In the genomic region with DNA sequence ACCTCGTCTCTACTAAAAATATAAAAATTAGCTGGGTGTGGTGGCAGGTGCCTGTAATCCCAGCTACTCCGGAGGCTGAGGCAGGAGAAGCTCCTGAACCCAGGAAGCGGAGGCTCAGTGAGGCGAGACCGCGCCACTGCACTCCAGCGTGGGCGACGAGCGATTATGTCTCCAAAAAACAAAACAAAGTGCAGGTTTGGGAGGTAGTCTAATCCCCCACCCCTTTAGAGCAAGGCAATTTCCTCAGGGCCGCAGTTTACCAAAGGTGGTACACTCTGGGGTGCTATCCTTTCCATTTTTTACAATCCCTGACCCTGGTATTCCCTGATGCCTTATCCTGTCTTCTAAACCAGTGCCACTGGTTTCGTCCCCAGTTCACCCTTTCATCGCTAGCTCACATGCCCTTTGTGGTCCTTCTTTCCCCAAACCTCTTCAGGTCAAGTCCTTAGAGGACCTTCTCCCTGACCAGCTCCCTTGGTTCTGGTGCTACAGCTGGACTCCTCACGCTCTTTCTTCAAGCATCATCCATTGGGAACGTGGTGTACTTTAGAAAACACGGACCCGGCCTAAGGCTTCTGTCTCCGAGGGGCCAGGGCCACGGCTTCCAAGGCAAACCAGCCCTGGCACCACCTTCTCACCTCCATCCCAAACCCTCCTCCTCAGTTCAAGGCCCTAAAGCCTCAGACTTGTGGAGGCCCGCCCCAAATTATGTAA, we compare ENCODE assay signal across 8 cellular contexts. TPM values are rescaled to one million over a fixed set of nuclear protein-coding genes. Genes with fewer than 3 reads are reported as not detected.
DNase-seq lines count a peak whose midpoint lies in the region; ATAC-seq, FAIRE-seq and TF ChIP-seq lines count a peak whose summit lies in the region.

No MANE protein-coding gene starts in this region.

- H2AFZ ChIP-seq in keratinocyte (ENCODE audit: control insufficient read depth, low read length) = peak overlapping the region; percentile 93

- H3K9me1 ChIP-seq in keratinocyte (ENCODE audit: control insufficient read depth, extremely low read depth, insufficient read depth, low read length) = no peaks in the 10 kb centered on the region

- H3K4me2 ChIP-seq in keratinocyte (ENCODE audit: control insufficient read depth, extremely low read depth, insufficient read depth, low read depth, low read length) = peak overlapping the region; percentile 98

- H3K79me2 ChIP-seq in keratinocyte (ENCODE audit: control insufficient read depth, insufficient read depth, low read length) = peaks cover 46% of the 10 kb centered on the region

- 58 to 65% (median 59%) methylated on average over 20 of the region's 20 CpGs for WGBS in adrenal gland, 4 donors

- H3K9me3 ChIP-seq in HAP-1 = no peaks in the 10 kb centered on the region
- no peaks in the 10 kb centered on the region for H3K9me3 ChIP-seq in adrenal gland (replicated peaks in 1 of 3)
- no peaks in the 10 kb centered on the region for H3K9me3 ChIP-seq in keratinocyte (ENCODE audit: control insufficient read depth, low read depth, low read length)
- H3K9me3 ChIP-seq in thoracic aorta = no peaks in the 10 kb centered on the region

- H3K36me3 ChIP-seq in HAP-1 (replicated peaks) = no peaks in the 10 kb centered on the region; the same call in 1 of the 2 replicates
- H3K36me3 ChIP-seq in adrenal gland (replicated peaks in 1 of 2) = no peaks in the 10 kb centered on the region
- peaks cover 3 to 9% of the 10 kb centered on the region in 2 experiments for H3K36me3 ChIP-seq in keratinocyte (ENCODE audit: control insufficient read depth in 2 of 2, extremely low read depth in 1 of 2, insufficient read depth in 2 of 2, low read length in 2 of 2)
- no peaks in the 10 kb centered on the region for H3K36me3 ChIP-seq in thoracic aorta

- in situ Hi-C loops in HAP-1 (cut with MboI; ENCODE audit: low sequenced_read_pairs) = no loop called here

- no peak for ATAC-seq in thoracic aorta (ENCODE audit: insufficient number of reproducible peaks, low FRiP score, low read depth)

- TF ChIP-seq CTCF in adrenal gland (IDR thresholded peaks at IDR 0.05) (no peak), keratinocyte (optimal IDR thresholded peaks at IDR 0.05 in 1 of 3, IDR thresholded peaks at IDR 0.05 in 1 of 3, conservative IDR thresholded peaks at IDR 0.05 in 1 of 3; ENCODE audit: extremely low read depth in 1 of 3, insufficient read depth in 2 of 3, low read length in 3 of 3) (no peak), thoracic aorta (IDR thresholded peaks at IDR 0.05) (no peak)

- FAIRE-seq in keratinocyte (lab: Jason Lieb, UNC) = no peak

- TF ChIP-seq POLR2A in adrenal gland (IDR thresholded peaks at IDR 0.05) = no peak

- H3K27me3 ChIP-seq in HAP-1 (ENCODE audit: low read depth) = no peaks in the 10 kb centered on the region
- no peaks in the 10 kb centered on the region for H3K27me3 ChIP-seq in adrenal gland
- no peaks in the 10 kb centered on the region for H3K27me3 ChIP-seq in keratinocyte (ENCODE audit: control insufficient read depth, extremely low read depth, insufficient read depth, low read length)
- H3K27me3 ChIP-seq in thoracic aorta (replicated peaks; ENCODE audit: insufficient read depth) = no peaks in the 10 kb centered on the region

- H3K9ac ChIP-seq in keratinocyte (ENCODE audit: control insufficient read depth, extremely low read depth, insufficient read depth, low read length) = peak overlapping the region; percentile 85

- H4K20me1 ChIP-seq in keratinocyte (ENCODE audit: control insufficient read depth, extremely low read depth, insufficient read depth, low read length) = no peaks in the 10 kb centered on the region

- peak overlapping the region; percentile 48 to 96 (median 93) for H3K27ac ChIP-seq in adrenal gland
- H3K27ac ChIP-seq in keratinocyte (ENCODE audit: control insufficient read depth, insufficient read depth, low read length) = peak overlapping the region; percentile 73
- peak overlapping the region; percentile 83 to 88 for H3K27ac ChIP-seq in thoracic aorta

- dilution Hi-C loops in keratinocyte (cut with MboI; ENCODE audit: extremely low pct_ligation_motif_present, low sequenced_read_pairs) = no loop called here

- H3K4me1 ChIP-seq in HAP-1 (peaks cover 19% of the 10 kb centered on the region), adrenal gland (replicated peaks in 1 of 2) (peaks cover 13 to 33% of the 10 kb centered on the region in 2 donors), keratinocyte (ENCODE audit: control insufficient read depth, extremely low read depth, insufficient read depth, low read length) (peaks cover 29% of the 10 kb centered on the region), thoracic aorta (ENCODE audit: control insufficient read depth in 1 of 2, low read depth in 2 of 2) (peaks cover 15 to 46% of the 10 kb centered on the region in 2 donors)

- DNase-seq in AG08396 (ENCODE audit: low spot score) (peak; percentile 24), HAP-1 (ENCODE audit: low spot score in 2 of 2) (peak in 1 of 2 experiments; percentile 25), adrenal gland (no peak), keratinocyte (ENCODE audit: low read depth, low spot score) (no peak), thoracic aorta (ENCODE audit: low spot score) (no peak), NCI-H187 treated with DMSO at 0.1 percent for 48 hours (lab: John Stamatoyannopoulos, UW) (no peak), HUDEP-2 (lab: John Stamatoyannopoulos, UW; ENCODE audit: unreplicated experiment in 76 of 76) (no peak), midbrain (lab: John Stamatoyannopoulos, UW) (no peak)

- intact Hi-C loops in adrenal gland (cut with DNase I) = loop anchor here (5.0 to 10.0 kb wide), 2 partner anchors 50 to 57 kb away; a partner anchor contains a TSS

- peak overlapping the region; percentile 91 for H3K4me3 ChIP-seq in HAP-1
- peak overlapping the region; percentile 21 to 94 (median 78) for H3K4me3 ChIP-seq in adrenal gland
- H3K4me3 ChIP-seq in keratinocyte (ENCODE audit: control insufficient read depth in 2 of 3, extremely low read depth in 1 of 3, insufficient read depth in 2 of 3, low read depth in 1 of 3, low read length in 3 of 3) = peak overlapping the region; percentile 79 to 90 (median 84)
- H3K4me3 ChIP-seq in thoracic aorta = peak overlapping the region; percentile 96

RNA-seq across cellular contexts. Expression of a gene that starts 0.9 kb away (rescaled TPM):
- total RNA-seq in adrenal gland = 10 to 100 TPM in 7 of 8 donors, 1 to 10 TPM in 1; 7.2 to 37.3 (median 26.0) TPM
- 10 to 100 TPM; 25.5 to 39.1 (median 37.8) TPM for polyA plus RNA-seq in adrenal gland
- 24.5 to 64.3 TPM (median 26.4 TPM) in 3 replicates for polyA plus RNA-seq in keratinocyte
- 14.1 TPM for polyA plus RNA-seq in keratinocyte (2011; ENCODE audit: low read depth)
- polyA plus RNA-seq in keratinocyte (2011; cell fraction: cytosol; rRNA removed) = 25.8 and 48.8 TPM in 2 replicates
- 21.3 and 31.3 TPM in 2 replicates for polyA plus RNA-seq in keratinocyte (2011; cell fraction: nucleus; rRNA removed)
- polyA plus RNA-seq in keratinocyte (2012; ENCODE audit: low replicate concordance) = 17.1 and 40.5 TPM in 2 replicates
- polyA minus RNA-seq in keratinocyte = 0.62 to 9.0 TPM (median 2.6 TPM) in 3 replicates
- polyA minus RNA-seq in keratinocyte (2011; cell fraction: cytosol; rRNA and poly(A)+ RNA removed) = 10.4 TPM
- polyA minus RNA-seq in keratinocyte (2011; cell fraction: nucleus; rRNA and poly(A)+ RNA removed) = 4.5 and 9.5 TPM in 2 replicates
- total RNA-seq in thoracic aorta = 10 to 100 TPM; 23.8 to 24.5 TPM

RNA-seq across cellular contexts. Expression of a gene that starts 1.5 kb away (rescaled TPM):
- total RNA-seq in adrenal gland (10 to 100 TPM; 20.4 to 43.4 (median 31.6) TPM), thoracic aorta (10 to 100 TPM; 17.8 to 18.3 TPM)
- polyA plus RNA-seq in adrenal gland (10 to 100 TPM; 15.2 to 36.6 (median 18.6) TPM), keratinocyte (45.7 to 70.6 TPM (median 61.8 TPM) in 3 replicates)
- polyA plus RNA-seq in keratinocyte (2011; ENCODE audit: low read depth) = 64.1 TPM
- 53.6 and 75.3 TPM in 2 replicates for polyA plus RNA-seq in keratinocyte (2011; cell fraction: cytosol; rRNA removed)
- polyA plus RNA-seq in keratinocyte (2011; cell fraction: nucleus; rRNA removed) = 47.5 and 48.3 TPM in 2 replicates
- 53.2 and 55.2 TPM in 2 replicates for polyA plus RNA-seq in keratinocyte (2012; ENCODE audit: low replicate concordance)
- polyA minus RNA-seq in keratinocyte = 20.1 to 38.2 TPM (median 33.0 TPM) in 3 replicates
- 36.6 TPM for polyA minus RNA-seq in keratinocyte (2011; cell fraction: cytosol; rRNA and poly(A)+ RNA removed)
- 18.9 and 26.2 TPM in 2 replicates for polyA minus RNA-seq in keratinocyte (2011; cell fraction: nucleus; rRNA and poly(A)+ RNA removed)

RNA-seq across cellular contexts. Expression of a gene that starts 50.6 kb away (rescaled TPM):
- total RNA-seq in adrenal gland (1 to 10 TPM in 1 of 8 donors, under 1 TPM in 1, not detected in 6; 0.19 to 1.5 TPM), thoracic aorta (not detected)
- polyA plus RNA-seq in adrenal gland (under 1 TPM in 2 of 3 donors, not detected in 1; 0.03 to 0.11 TPM), keratinocyte (not detected in 3 replicates)
- polyA plus RNA-seq in keratinocyte (2011; ENCODE audit: low read depth) = not detected
- not detected in 2 replicates for polyA plus RNA-seq in keratinocyte (2011; cell fraction: cytosol; rRNA removed)
- polyA plus RNA-seq in keratinocyte (2011; cell fraction: nucleus; rRNA removed) = not detected in 2 replicates
- polyA plus RNA-seq in keratinocyte (2012; ENCODE audit: low replicate concordance) = not detected in 2 replicates
- polyA minus RNA-seq in keratinocyte = not detected in 3 replicates
- not detected for polyA minus RNA-seq in keratinocyte (2011; cell fraction: cytosol; rRNA and poly(A)+ RNA removed)
- not detected in 2 replicates for polyA minus RNA-seq in keratinocyte (2011; cell fraction: nucleus; rRNA and poly(A)+ RNA removed)

RNA-seq across cellular contexts. Expression of a gene that starts 55.0 kb away (rescaled TPM):
- total RNA-seq in adrenal gland (10 to 100 TPM; 24.8 to 59.5 (median 38.9) TPM), thoracic aorta (10 to 100 TPM; 18.8 to 20.7 TPM)
- polyA plus RNA-seq in adrenal gland (10 to 100 TPM; 22.2 to 55.2 (median 23.1) TPM), keratinocyte (36.3 to 45.7 TPM (median 43.3 TPM) in 3 replicates)
- polyA plus RNA-seq in keratinocyte (2011; ENCODE audit: low read depth) = 10.2 TPM
- polyA plus RNA-seq in keratinocyte (2011; cell fraction: cytosol; rRNA removed) = 35.0 and 57.3 TPM in 2 replicates
- 35.2 and 41.9 TPM in 2 replicates for polyA plus RNA-seq in keratinocyte (2011; cell fraction: nucleus; rRNA removed)
- polyA plus RNA-seq in keratinocyte (2012; ENCODE audit: low replicate concordance) = 22.4 and 23.5 TPM in 2 replicates
- polyA minus RNA-seq in keratinocyte = 19.2 to 45.8 TPM (median 37.8 TPM) in 3 replicates
- 17.8 TPM for polyA minus RNA-seq in keratinocyte (2011; cell fraction: cytosol; rRNA and poly(A)+ RNA removed)
- polyA minus RNA-seq in keratinocyte (2011; cell fraction: nucleus; rRNA and poly(A)+ RNA removed) = 14.2 and 20.6 TPM in 2 replicates
